Comparison of ENCODE assay signal across 26 cellular contexts in the genomic region with DNA sequence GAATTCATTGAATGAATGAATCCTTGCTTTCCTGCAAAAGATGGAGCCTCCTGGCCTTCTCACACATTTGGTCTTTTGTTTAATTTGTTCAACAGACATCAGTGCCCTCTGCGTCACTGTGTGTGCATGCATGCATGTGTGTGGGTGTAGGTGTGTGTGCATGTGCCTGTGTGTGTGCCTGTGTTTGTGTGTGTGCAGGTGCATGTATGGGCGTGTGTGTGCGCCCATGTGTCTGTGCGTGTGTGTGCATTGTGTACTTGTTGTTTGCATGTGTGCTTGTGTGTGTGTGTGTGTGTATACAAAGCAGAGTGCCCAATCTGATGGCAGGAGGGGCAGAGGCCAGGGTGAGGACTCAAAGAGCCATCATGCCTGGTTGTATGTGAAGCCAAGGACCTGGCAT. TPM values are rescaled to one million over a fixed set of nuclear protein-coding genes. Genes with fewer than 3 reads are reported as not detected.
"Had no signal": no experiment of that assay in that cellular context is flagged by ENCODE, and none has a peak within 500 bp of the region (broad histone marks: within the 10 kb centered on the region; RNA-seq: fewer than 3 reads in every experiment).

No MANE protein-coding gene starts in this region.

- DNase-seq: cortex of kidney; effector memory CD8-positive, alpha-beta T cell; hypothalamus; immature natural killer cell; islet precursor cell; left ventricle myocardium superior; lower lobe of right lung; natural killer cell; nucleus accumbens; ovary; psoas muscle; right cardiac atrium; spleen; stimulated activated CD4-positive, alpha-beta T cell treated with anti-CD3 and anti-CD28 coated beads, Interleukin-4, amount 100 ng/mL, for 4 hours; stimulated activated naive B cell treated with anti-CD40 and anti-IgM and Interleukin-4, amounts not matched to agents 10 μg/mL and 1 μg/mL and 100 μg/mL, for 72 hours; upper lobe of right lung had no signal

- H3K27ac Mint-ChIP-seq: immature natural killer cell; natural killer cell; stimulated activated naive B cell treated with anti-CD40 and anti-IgM and Interleukin-4, amounts not matched to agents 10 μg/mL and 1 μg/mL and 100 μg/mL, for 72 hours; stimulated activated naive CD8-positive, alpha-beta T cell treated with anti-CD3 and anti-CD28 coated beads, Interleukin-15, Interleukin-2, amounts not matched to agents 100 ng/mL and 50 ng/mL, for 24 hours had no signal

- H3K36me3 ChIP-seq: lower lobe of right lung, ovary, spleen, thoracic aorta, tibial nerve, upper lobe of right lung, vagina had no signal

- H3K4me3 Mint-ChIP-seq: effector memory CD8-positive, alpha-beta T cell; immature natural killer cell; natural killer cell; neural crest cell; stimulated activated naive B cell treated with anti-CD40 and anti-IgM and Interleukin-4, amounts not matched to agents 10 μg/mL and 1 μg/mL and 100 μg/mL, for 72 hours; stimulated activated naive CD8-positive, alpha-beta T cell treated with anti-CD3 and anti-CD28 coated beads, Interleukin-15, Interleukin-2, amounts not matched to agents 100 ng/mL and 50 ng/mL, for 24 hours had no signal

- H3K4me3 ChIP-seq: lower lobe of right lung, ovary, psoas muscle, skin epidermis, spleen, thoracic aorta, tibial nerve, upper lobe of right lung, vagina had no signal

- ATAC-seq: effector memory CD8-positive, alpha-beta T cell; left ventricle myocardium superior; lower lobe of right lung; natural killer cell; psoas muscle; right cardiac atrium; stimulated activated naive B cell treated with anti-CD40 and anti-IgM and Interleukin-4, amounts not matched to agents 10 μg/mL and 1 μg/mL and 100 μg/mL, for 72 hours had no signal

- H3K9me3 Mint-ChIP-seq: effector memory CD8-positive, alpha-beta T cell; immature natural killer cell; natural killer cell; neural crest cell; stimulated activated naive B cell treated with anti-CD40 and anti-IgM and Interleukin-4, amounts not matched to agents 10 μg/mL and 1 μg/mL and 100 μg/mL, for 72 hours; stimulated activated naive CD8-positive, alpha-beta T cell treated with anti-CD3 and anti-CD28 coated beads, Interleukin-15, Interleukin-2, amounts not matched to agents 100 ng/mL and 50 ng/mL, for 24 hours had no signal

- H3K36me3 Mint-ChIP-seq: immature natural killer cell; natural killer cell; stimulated activated naive B cell treated with anti-CD40 and anti-IgM and Interleukin-4, amounts not matched to agents 10 μg/mL and 1 μg/mL and 100 μg/mL, for 72 hours had no signal

- H3K4me1 ChIP-seq: lower lobe of right lung, psoas muscle, upper lobe of right lung, vagina had no signal

- H3K27me3 Mint-ChIP-seq: stimulated activated naive CD8-positive, alpha-beta T cell treated with anti-CD3 and anti-CD28 coated beads, Interleukin-15, Interleukin-2, amounts not matched to agents 100 ng/mL and 50 ng/mL, for 24 hours had no signal

- FAIRE-seq: frontal cortex had no signal

- H3K4me1 Mint-ChIP-seq: immature natural killer cell; natural killer cell; stimulated activated naive B cell treated with anti-CD40 and anti-IgM and Interleukin-4, amounts not matched to agents 10 μg/mL and 1 μg/mL and 100 μg/mL, for 72 hours had no signal

- H3K27me3 ChIP-seq: ovary, spleen, tibial nerve, upper lobe of right lung, vagina had no signal

- H3K27ac ChIP-seq: lower lobe of right lung, ovary, psoas muscle, skin epidermis, thoracic aorta, tibial nerve, upper lobe of right lung, vagina had no signal

- H3K9me3 ChIP-seq: lower lobe of right lung, ovary, psoas muscle, spleen, thoracic aorta, tibial nerve, upper lobe of right lung, vagina had no signal

RNA-seq across cellular contexts. Expression of a gene that starts 36.0 kb away (rescaled TPM):
- total RNA-seq: dermis microvascular lymphatic vessel endothelial cell, fibroblast of villous mesenchyme, left ventricle myocardium superior, lower lobe of right lung, renal cortical epithelial cell, vagina had no signal
- polyA plus RNA-seq: psoas muscle, right cardiac atrium had no signal
